18 cellular contexts compared by ENCODE assay signal in genomic region chr14:30896435-30896834, GRCh38.
"Had no signal": no experiment of that assay in that cellular context is flagged by ENCODE, and none has a peak within 500 bp of the region (broad histone marks: within the 10 kb centered on the region; RNA-seq: fewer than 3 reads in every experiment).

No MANE protein-coding gene starts in this region.

- H3K27ac Mint-ChIP-seq: activated naive CD4-positive, alpha-beta T cell treated with anti-CD3 and anti-CD28 coated beads, Interleukin-2, amount 10 ng/mL, durations not matched to agents 7 days and 5 days had no signal

- H3K27ac ChIP-seq: breast epithelium, coronary artery, esophagus muscularis mucosa, gastrocnemius medialis, spleen had no signal

- H3K9me3 Mint-ChIP-seq: activated naive CD4-positive, alpha-beta T cell treated with anti-CD3 and anti-CD28 coated beads, Interleukin-2, amount 10 ng/mL, durations not matched to agents 7 days and 5 days; naive B cell had no signal

- H3K4me3 ChIP-seq: breast epithelium, coronary artery, esophagus muscularis mucosa, gastrocnemius medialis, spleen, tibial nerve had no signal

- H3K4me3 Mint-ChIP-seq: activated naive CD4-positive, alpha-beta T cell treated with anti-CD3 and anti-CD28 coated beads, Interleukin-2, amount 10 ng/mL, durations not matched to agents 7 days and 5 days; naive B cell had no signal

- DNase-seq: activated CD4-positive, alpha-beta T cell treated with anti-CD3 and anti-CD28 coated beads, Interleukin-2, amount 50 U/mL, for 1 hour; activated CD4-positive, CD25-positive, alpha-beta regulatory T cell treated with anti-CD3 and anti-CD28 coated beads, Interleukin-2, amount 50 U/mL, for 72 hours; activated CD8-positive, alpha-beta memory T cell treated with anti-CD3 and anti-CD28 coated beads for 24 hours; activated CD8-positive, alpha-beta memory T cell treated with anti-CD3 and anti-CD28 coated beads, Interleukin-2, amount 50 U/mL, for 4 hours; activated effector memory CD4-positive, alpha-beta T cell treated with Interleukin-2 at 50 U/mL for 16 hours; activated naive CD4-positive, alpha-beta T cell treated with anti-CD3 and anti-CD28 coated beads, Interleukin-2, amount 10 ng/mL, durations not matched to agents 7 days and 5 days; activated T-cell treated with anti-CD3 and anti-CD28 coated beads, Interleukin-2, amount 50 U/mL, for 48 hours; gastrocnemius medialis; mesendoderm; naive B cell; SK-N-SH; spleen; stimulated activated CD4-positive, alpha-beta T cell treated with anti-CD3 and anti-CD28 coated beads, Interleukin-4, amount 100 ng/mL, for 1 hour; stimulated activated naive CD8-positive, alpha-beta T cell treated with anti-CD3 and anti-CD28 coated beads, Interleukin-15, Interleukin-2, amounts not matched to agents 100 U/mL and 50 U/mL, for 24 hours had no signal

- H3K9ac ChIP-seq: SK-N-SH had no signal

- H3K27me3 Mint-ChIP-seq: activated naive CD4-positive, alpha-beta T cell treated with anti-CD3 and anti-CD28 coated beads, Interleukin-2, amount 10 ng/mL, durations not matched to agents 7 days and 5 days; naive B cell had no signal

- ATAC-seq: gastrocnemius medialis; stimulated activated naive CD8-positive, alpha-beta T cell treated with anti-CD3 and anti-CD28 coated beads, Interleukin-15, Interleukin-2, amounts not matched to agents 100 U/mL and 50 U/mL, for 24 hours had no signal

- H3K9me3 ChIP-seq: breast epithelium, esophagus muscularis mucosa, gastrocnemius medialis, SK-N-SH, spleen, tibial nerve had no signal
